10 cellular contexts compared by ENCODE assay signal in genomic region chr12:123762715-123763052, GRCh38. TPM values are rescaled to one million over a fixed set of nuclear protein-coding genes. Genes with fewer than 3 reads are reported as not detected.
DNase-seq lines count a peak whose midpoint lies in the region; ATAC-seq and TF ChIP-seq lines count a peak whose summit lies in the region.
"Had no signal": no experiment of that assay in that cellular context is flagged by ENCODE, and none has a peak within 500 bp of the region (broad histone marks: within the 10 kb centered on the region; RNA-seq: fewer than 3 reads in every experiment).

No MANE protein-coding gene starts in this region.

- H3K4me2 ChIP-seq in hepatocyte, result peak overlapping the region; percentile 99

- H3K36me3 ChIP-seq in hepatocyte (replicated peaks; ENCODE audit: insufficient read depth, low read depth), result no peaks in the 10 kb centered on the region

- H3K9me3 ChIP-seq in T-helper 17 cell (ENCODE audit: control insufficient read depth, low read length, poor library complexity, severe bottlenecking) (no peaks in the 10 kb centered on the region), hepatocyte (ENCODE audit: low read depth) (no peaks in the 10 kb centered on the region)
- H3K9me3 ChIP-seq: A549 had no signal

- DNase-seq in NCI-H526 (lab: John Stamatoyannopoulos, UW) (peak; percentile 8 to 54), NCI-H526 treated with DMSO at 0.1 percent for 48 hours (lab: John Stamatoyannopoulos, UW) (no peak), T-helper 17 cell (no peak), hepatocyte (ENCODE audit: low spot score) (no peak), putamen (ENCODE audit: low spot score) (no peak), GOT3 (lab: John Stamatoyannopoulos, UW) (no peak)
- DNase-seq: NCI-H226 had no signal

- no peaks in the 10 kb centered on the region for H4K20me1 ChIP-seq in hepatocyte (ENCODE audit: insufficient read depth, poor library complexity, severe bottlenecking)

- 28% methylated on average over 15 of the region's 15 CpGs for WGBS in hepatocyte (ENCODE audit: low lambda C conversion rate, missing lambda C conversion rate)

- H3K9me2 ChIP-seq in hepatocyte (replicated peaks; ENCODE audit: insufficient read depth), result no peaks in the 10 kb centered on the region

- peaks cover 10% of the 10 kb centered on the region for H3K27me3 Mint-ChIP-seq in T-helper 17 cell

- H3K36me3 Mint-ChIP-seq in T-helper 17 cell (ENCODE audit: low read depth), result no peaks in the 10 kb centered on the region

- H2AFZ ChIP-seq in hepatocyte, result peak overlapping the region; percentile 68

- no peak for TF ChIP-seq CTCF in hepatocyte (IDR thresholded peaks at IDR 0.05; ENCODE audit: poor library complexity)

- peaks cover 3% of the 10 kb centered on the region for H3K27me3 ChIP-seq in hepatocyte

- peaks cover 10% of the 10 kb centered on the region for H3K4me1 ChIP-seq in hepatocyte (ENCODE audit: insufficient read depth)
- H3K4me1 ChIP-seq: A549 had no signal

- H3K27ac ChIP-seq in hepatocyte (no peak overlapping the region), skin epidermis (no peak overlapping the region)
- H3K27ac ChIP-seq: A549 had no signal

- H3K4me1 Mint-ChIP-seq in T-helper 17 cell, result peaks cover 10% of the 10 kb centered on the region

- peak overlapping the region; percentile 79 for H3K4me3 Mint-ChIP-seq in T-helper 17 cell

- no peaks in the 10 kb centered on the region for H3K79me2 ChIP-seq in hepatocyte

- H3K4me3 ChIP-seq in hepatocyte, result peak overlapping the region; percentile 64
- H3K4me3 ChIP-seq in skin epidermis, result peak overlapping the region; percentile 25 to 54 (median 41)

- H3K27ac Mint-ChIP-seq in T-helper 17 cell, result no peak overlapping the region

- ATAC-seq in T-helper 17 cell, result no peak
- no peak for ATAC-seq in HG03460 (IDR thresholded peaks at IDR 0.05; ENCODE audit: unreplicated experiment)

RNA-seq across cellular contexts. Expression of gene DNAH10, which starts 0.6 kb away (rescaled TPM):
- under 1 TPM; 0.08 to 0.25 TPM for total RNA-seq in T-helper 17 cell
- 0.28 and 0.60 TPM in 2 replicates for total RNA-seq in hepatocyte
- 0.22 and 0.68 TPM in 2 replicates for polyA plus RNA-seq in hepatocyte

RNA-seq across cellular contexts. Expression of gene ATP6V0A2, which starts 50.5 kb away (rescaled TPM):
- total RNA-seq in T-helper 17 cell (10 to 100 TPM; 34.9 to 38.3 TPM), hepatocyte (21.6 and 25.8 TPM in 2 replicates)
- polyA plus RNA-seq in hepatocyte, result 14.6 and 19.0 TPM in 2 replicates

Comparison
In these comparisons a context has a peak if more than half of its experiments do, and no peak if none do; other contexts are left out.
1. DNase-seq: peak in NCI-H526 (2 of 2); none in NCI-H526 treated with DMSO at 0.1 percent for 48 hours (single experiment), T-helper 17 cell (0 of 3), hepatocyte (single experiment), putamen (single experiment) and GOT3 (single experiment).